Comparison of ENCODE assay signal across 10 cellular contexts in genomic region chr3:187021748-187022402, GRCh38.
DNase-seq lines count a peak whose midpoint lies in the region; ATAC-seq lines count a peak whose summit lies in the region.
"Had no signal": no experiment of that assay in that cellular context is flagged by ENCODE, and none has a peak within 500 bp of the region (broad histone marks: within the 10 kb centered on the region; RNA-seq: fewer than 3 reads in every experiment).

No MANE protein-coding gene starts in this region.

- H3K4me1 ChIP-seq in HUES48 (ENCODE audit: control insufficient read depth, insufficient read depth, low read length) (no peaks in the 10 kb centered on the region), mesodermal cell (ENCODE audit: control insufficient read depth, insufficient read depth, low read length, poor library complexity, severe bottlenecking) (peaks cover 7% of the 10 kb centered on the region)

- H3K9ac ChIP-seq in HUES48 (ENCODE audit: low read depth, low read length): no peak overlapping the region

- H3K4me3 ChIP-seq in HUES48 (ENCODE audit: low read depth, low read length): no peak overlapping the region
- H3K4me3 ChIP-seq in mesodermal cell (ENCODE audit: extremely low read depth, insufficient read depth, low read length, poor library complexity, severe bottlenecking): no peak overlapping the region

- H3K36me3 ChIP-seq in HUES48 (ENCODE audit: control insufficient read depth, insufficient read depth, low read length) (peaks cover 3% of the 10 kb centered on the region; the same call in 1 of the 2 replicates), mesodermal cell (ENCODE audit: control insufficient read depth, insufficient read depth, low read length) (peaks cover 8% of the 10 kb centered on the region)

- H3K27me3 ChIP-seq in HUES48 (ENCODE audit: control insufficient read depth, insufficient read depth, low read length): no peaks in the 10 kb centered on the region

- DNase-seq in activated CD4-positive, CD25-positive, alpha-beta regulatory T cell (lab: John Stamatoyannopoulos, UW): no peak
- DNase-seq in SIG-M5 (lab: John Stamatoyannopoulos, UW): no peak
- DNase-seq: activated CD4-positive, alpha-beta T cell treated with anti-CD3 and anti-CD28 coated beads, Interleukin-2, amount 50 U/mL, for 1 hour; NCI-H2081 had no signal

- peak overlapping the region; percentile 32 for H3K27ac ChIP-seq in HUES48 (ENCODE audit: low read depth, low read length)
- peak overlapping the region; percentile 23 for H3K27ac ChIP-seq in mesodermal cell (ENCODE audit: low read depth, low read length, severe bottlenecking)

- H3K9me3 ChIP-seq in HUES48 (ENCODE audit: control insufficient read depth, insufficient read depth, low read length): no peaks in the 10 kb centered on the region
- H3K9me3 ChIP-seq in mesodermal cell (ENCODE audit: control insufficient read depth, low read length): no peaks in the 10 kb centered on the region

- ATAC-seq in GM18511 (IDR thresholded peaks at IDR 0.05; ENCODE audit: unreplicated experiment): peak; percentile 64
- ATAC-seq in GM21390 (IDR thresholded peaks at IDR 0.05; ENCODE audit: unreplicated experiment): peak; percentile 34
- ATAC-seq in GM21526 (IDR thresholded peaks at IDR 0.05; ENCODE audit: low FRiP score, unreplicated experiment): no peak
- ATAC-seq in HG03571 (IDR thresholded peaks at IDR 0.05; ENCODE audit: unreplicated experiment): no peak

- 90 to 100% methylated on average over 2 of the region's 6 CpGs for WGBS in mesodermal cell (ENCODE audit: insufficient coverage in 2 of 2), 2 experiments

Comparison
In these comparisons a context has a peak if more than half of its experiments do, and no peak if none do; other contexts are left out.
1. ATAC-seq: peak in GM18511 (single experiment) and GM21390 (single experiment); none in GM21526 (single experiment) and HG03571 (single experiment).